18 cellular contexts compared by ENCODE assay signal in the genomic region with DNA sequence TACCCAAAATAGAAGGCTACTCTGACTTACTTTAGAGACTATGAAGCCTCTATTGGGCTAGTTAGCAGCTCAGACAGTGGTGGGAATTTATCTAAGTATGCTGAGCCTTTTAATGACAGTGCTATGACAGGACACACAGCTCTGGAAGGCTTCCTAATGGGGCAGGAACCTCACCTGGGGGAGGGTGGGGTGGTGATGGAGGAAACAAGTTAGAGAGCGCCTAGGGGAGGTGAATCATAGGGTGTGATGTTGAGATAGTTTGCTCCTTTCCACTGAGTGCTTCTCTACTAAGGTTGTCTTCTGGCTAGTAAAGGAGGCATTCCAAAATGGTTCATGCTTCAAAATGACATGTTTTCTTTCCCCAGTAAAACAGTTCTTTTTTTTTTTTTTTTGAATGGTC. TPM values are rescaled to one million over a fixed set of nuclear protein-coding genes. Genes with fewer than 3 reads are reported as not detected.
"Had no signal": no experiment of that assay in that cellular context is flagged by ENCODE, and none has a peak within 500 bp of the region (broad histone marks: within the 10 kb centered on the region; RNA-seq: fewer than 3 reads in every experiment).

No MANE protein-coding gene starts in this region.

- H3K27me3 ChIP-seq: gastrocnemius medialis, heart left ventricle, pancreas, tibial nerve had no signal

- H3K4me1 ChIP-seq: gastrocnemius medialis, pancreas, tibial nerve had no signal

- H3K9me3 ChIP-seq: gastrocnemius medialis, pancreas had no signal

- H3K27ac ChIP-seq: coronary artery, gastrocnemius medialis, heart left ventricle, pancreas, tibial nerve, WERI-Rb-1 had no signal

- H3K36me3 ChIP-seq: gastrocnemius medialis, heart left ventricle, pancreas, tibial nerve, WERI-Rb-1 had no signal

- DNase-seq: activated CD4-positive, alpha-beta memory T cell treated with anti-CD3 and anti-CD28 coated beads, Interleukin-2, amount 10 ng/mL, durations not matched to agents 7 days and 5 days; activated CD4-positive, alpha-beta T cell treated with anti-CD3 and anti-CD28 coated beads for 36 hours; activated naive CD4-positive, alpha-beta T cell treated with anti-CD3 and anti-CD28 coated beads, Interleukin-2, amount 10 ng/mL, durations not matched to agents 7 days and 5 days; activated T-cell treated with anti-CD3 and anti-CD28 coated beads, Interleukin-2, amount 50 U/mL, for 24 hours; central memory CD4-positive, alpha-beta T cell; effector CD4-positive, alpha-beta T cell; gastrocnemius medialis; heart left ventricle; immature natural killer cell; naive thymus-derived CD4-positive, alpha-beta T cell; pancreas; stimulated activated CD4-positive, alpha-beta T cell treated with anti-CD3 and anti-CD28 coated beads, Interleukin-12 subunit alpha, Interleukin-12 subunit beta, amount 100 ng/mL, for 4 hours; stimulated activated CD4-positive, alpha-beta T cell treated with anti-CD3 and anti-CD28 coated beads, Interleukin-2, amount 100 ng/mL, for 24 hours; T-helper 17 cell; WERI-Rb-1 had no signal

- H3K4me3 ChIP-seq: coronary artery, gastrocnemius medialis, heart left ventricle, lung, pancreas, tibial nerve had no signal

RNA-seq across cellular contexts. Expression of a gene that starts 42.1 kb away (rescaled TPM):
- total RNA-seq: activated CD4-positive, alpha-beta memory T cell treated with anti-CD3 and anti-CD28 coated beads, Interleukin-2, amount 10 ng/mL, durations not matched to agents 7 days and 5 days; activated CD4-positive, alpha-beta T cell treated with anti-CD3 and anti-CD28 coated beads for 36 hours had no signal
- polyA plus RNA-seq: naive thymus-derived CD4-positive, alpha-beta T cell had no signal
